In genomic region chr5:143108498-143109128, GRCh38 we compare ENCODE assay signal across 1 cellular context.
TF ChIP-seq lines count a peak whose summit lies in the region.

No MANE protein-coding gene starts in this region.

TF ChIP-seq in SK-N-SH treated with all-trans-retinoic acid at 6 μM for 48 hours, 23 proteins besides CTCF, POLR2A, EP300 and RAD21 (continued from another document):
- TF ChIP-seq CREB5 (CRISPR knock-in tag; IDR thresholded peaks at IDR 0.05; ENCODE audit: low read depth): no peak
- no peak for TF ChIP-seq BACH2 (CRISPR knock-in tag; IDR thresholded peaks at IDR 0.05; ENCODE audit: borderline replicate concordance)
- no peak for TF ChIP-seq TOX (CRISPR knock-in tag; IDR thresholded peaks at IDR 0.05; ENCODE audit: borderline replicate concordance)
- TF ChIP-seq ZNF8 (CRISPR knock-in tag; IDR thresholded peaks at IDR 0.05): no peak
- no peak for TF ChIP-seq PPARA (CRISPR knock-in tag; IDR thresholded peaks at IDR 0.05; ENCODE audit: borderline replicate concordance)
- no peak for TF ChIP-seq ISL1 (CRISPR knock-in tag; IDR thresholded peaks at IDR 0.05)
- TF ChIP-seq PATZ1 (CRISPR knock-in tag; IDR thresholded peaks at IDR 0.05; ENCODE audit: borderline replicate concordance): no peak
- TF ChIP-seq GLIS3 (CRISPR knock-in tag; IDR thresholded peaks at IDR 0.05): no peak
- no peak for TF ChIP-seq SNAI2 (CRISPR knock-in tag; IDR thresholded peaks at IDR 0.05)
- TF ChIP-seq ZNF565 (CRISPR knock-in tag; conservative IDR thresholded peaks at IDR 0.05; ENCODE audit: low read depth): no peak
- TF ChIP-seq ARNTL (CRISPR knock-in tag; IDR thresholded peaks at IDR 0.05; ENCODE audit: borderline replicate concordance, low read depth): no peak
- no peak for TF ChIP-seq ESRRG (CRISPR knock-in tag; IDR thresholded peaks at IDR 0.05)
- no peak for TF ChIP-seq TCF4 (CRISPR knock-in tag; IDR thresholded peaks at IDR 0.05; ENCODE audit: borderline replicate concordance)
- no peak for TF ChIP-seq OSR1 (CRISPR knock-in tag; IDR thresholded peaks at IDR 0.05)
